In genomic region chr1:6410248-6410893, GRCh38 we compare ENCODE assay signal across 2 cellular contexts.
TF ChIP-seq lines count a peak whose summit lies in the region.

No MANE protein-coding gene starts in this region.

TF ChIP-seq in K562, 482 proteins besides CTCF, POLR2A, EP300 and RAD21 (continues in another document):
- no peak for TF ChIP-seq ZNF444 (CRISPR knock-in tag; IDR thresholded peaks at IDR 0.05)
- peak; percentile 42 for TF ChIP-seq CEBPG (CRISPR knock-in tag; IDR thresholded peaks at IDR 0.05)
- TF ChIP-seq CEBPG (tag; conservative IDR thresholded peaks at IDR 0.05 in 1 of 2, IDR thresholded peaks at IDR 0.05 in 1 of 2) = peak; percentile 76 to 83
- no peak for TF ChIP-seq CREM (IDR thresholded peaks at IDR 0.05; ENCODE audit: low read depth)
- TF ChIP-seq CBX3 (IDR thresholded peaks at IDR 0.05; ENCODE audit: borderline replicate concordance in 1 of 2, low read length in 2 of 2) = no peak
- TF ChIP-seq HNRNPUL1 (IDR thresholded peaks at IDR 0.05; ENCODE audit: low read length) = no peak
- no peak for TF ChIP-seq PCBP1 (IDR thresholded peaks at IDR 0.05; ENCODE audit: low read depth, low read length, poor library complexity, severe bottlenecking)
- no peak for TF ChIP-seq ZC3H4 (CRISPR knock-in tag; IDR thresholded peaks at IDR 0.05; ENCODE audit: borderline replicate concordance)
- no peak for TF ChIP-seq SMAD2 (IDR thresholded peaks at IDR 0.05; ENCODE audit: low read depth, low read length)
- TF ChIP-seq, protein P1, sequence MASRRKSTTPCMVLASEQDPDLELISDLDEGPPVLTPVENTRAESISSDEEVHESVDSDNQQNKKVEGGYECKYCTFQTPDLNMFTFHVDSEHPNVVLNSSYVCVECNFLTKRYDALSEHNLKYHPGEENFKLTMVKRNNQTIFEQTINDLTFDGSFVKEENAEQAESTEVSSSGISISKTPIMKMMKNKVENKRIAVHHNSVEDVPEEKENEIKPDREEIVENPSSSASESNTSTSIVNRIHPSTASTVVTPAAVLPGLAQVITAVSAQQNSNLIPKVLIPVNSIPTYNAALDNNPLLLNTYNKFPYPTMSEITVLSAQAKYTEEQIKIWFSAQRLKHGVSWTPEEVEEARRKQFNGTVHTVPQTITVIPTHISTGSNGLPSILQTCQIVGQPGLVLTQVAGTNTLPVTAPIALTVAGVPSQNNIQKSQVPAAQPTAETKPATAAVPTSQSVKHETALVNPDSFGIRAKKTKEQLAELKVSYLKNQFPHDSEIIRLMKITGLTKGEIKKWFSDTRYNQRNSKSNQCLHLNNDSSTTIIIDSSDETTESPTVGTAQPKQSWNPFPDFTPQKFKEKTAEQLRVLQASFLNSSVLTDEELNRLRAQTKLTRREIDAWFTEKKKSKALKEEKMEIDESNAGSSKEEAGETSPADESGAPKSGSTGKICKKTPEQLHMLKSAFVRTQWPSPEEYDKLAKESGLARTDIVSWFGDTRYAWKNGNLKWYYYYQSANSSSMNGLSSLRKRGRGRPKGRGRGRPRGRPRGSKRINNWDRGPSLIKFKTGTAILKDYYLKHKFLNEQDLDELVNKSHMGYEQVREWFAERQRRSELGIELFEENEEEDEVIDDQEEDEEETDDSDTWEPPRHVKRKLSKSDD (conservative IDR thresholded peaks at IDR 0.05; ENCODE audit: low read length) = no peak
- TF ChIP-seq GTF2E2 (tag; IDR thresholded peaks at IDR 0.05) = no peak
- no peak for TF ChIP-seq ZNF644 (tag; IDR thresholded peaks at IDR 0.05; ENCODE audit: low read depth)
- TF ChIP-seq, protein P2, sequence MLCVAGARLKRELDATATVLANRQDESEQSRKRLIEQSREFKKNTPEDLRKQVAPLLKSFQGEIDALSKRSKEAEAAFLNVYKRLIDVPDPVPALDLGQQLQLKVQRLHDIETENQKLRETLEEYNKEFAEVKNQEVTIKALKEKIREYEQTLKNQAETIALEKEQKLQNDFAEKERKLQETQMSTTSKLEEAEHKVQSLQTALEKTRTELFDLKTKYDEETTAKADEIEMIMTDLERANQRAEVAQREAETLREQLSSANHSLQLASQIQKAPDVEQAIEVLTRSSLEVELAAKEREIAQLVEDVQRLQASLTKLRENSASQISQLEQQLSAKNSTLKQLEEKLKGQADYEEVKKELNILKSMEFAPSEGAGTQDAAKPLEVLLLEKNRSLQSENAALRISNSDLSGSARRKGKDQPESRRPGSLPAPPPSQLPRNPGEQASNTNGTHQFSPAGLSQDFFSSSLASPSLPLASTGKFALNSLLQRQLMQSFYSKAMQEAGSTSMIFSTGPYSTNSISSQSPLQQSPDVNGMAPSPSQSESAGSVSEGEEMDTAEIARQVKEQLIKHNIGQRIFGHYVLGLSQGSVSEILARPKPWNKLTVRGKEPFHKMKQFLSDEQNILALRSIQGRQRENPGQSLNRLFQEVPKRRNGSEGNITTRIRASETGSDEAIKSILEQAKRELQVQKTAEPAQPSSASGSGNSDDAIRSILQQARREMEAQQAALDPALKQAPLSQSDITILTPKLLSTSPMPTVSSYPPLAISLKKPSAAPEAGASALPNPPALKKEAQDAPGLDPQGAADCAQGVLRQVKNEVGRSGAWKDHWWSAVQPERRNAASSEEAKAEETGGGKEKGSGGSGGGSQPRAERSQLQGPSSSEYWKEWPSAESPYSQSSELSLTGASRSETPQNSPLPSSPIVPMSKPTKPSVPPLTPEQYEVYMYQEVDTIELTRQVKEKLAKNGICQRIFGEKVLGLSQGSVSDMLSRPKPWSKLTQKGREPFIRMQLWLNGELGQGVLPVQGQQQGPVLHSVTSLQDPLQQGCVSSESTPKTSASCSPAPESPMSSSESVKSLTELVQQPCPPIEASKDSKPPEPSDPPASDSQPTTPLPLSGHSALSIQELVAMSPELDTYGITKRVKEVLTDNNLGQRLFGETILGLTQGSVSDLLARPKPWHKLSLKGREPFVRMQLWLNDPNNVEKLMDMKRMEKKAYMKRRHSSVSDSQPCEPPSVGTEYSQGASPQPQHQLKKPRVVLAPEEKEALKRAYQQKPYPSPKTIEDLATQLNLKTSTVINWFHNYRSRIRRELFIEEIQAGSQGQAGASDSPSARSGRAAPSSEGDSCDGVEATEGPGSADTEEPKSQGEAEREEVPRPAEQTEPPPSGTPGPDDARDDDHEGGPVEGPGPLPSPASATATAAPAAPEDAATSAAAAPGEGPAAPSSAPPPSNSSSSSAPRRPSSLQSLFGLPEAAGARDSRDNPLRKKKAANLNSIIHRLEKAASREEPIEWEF (CRISPR knock-in tag; IDR thresholded peaks at IDR 0.05) = no peak
- TF ChIP-seq ATF3 (IDR thresholded peaks at IDR 0.05) = peak; percentile 79
- TF ChIP-seq ATF3 (CRISPR knock-in tag; conservative IDR thresholded peaks at IDR 0.05) = no peak
- TF ChIP-seq SIRT6 (IDR thresholded peaks at IDR 0.05; ENCODE audit: low read depth, low read length) = no peak

TF ChIP-seq in HepG2, 621 proteins besides CTCF, POLR2A, EP300 and RAD21:
- 0 out of 2 replicates have a peak, but pooled peaks have one; percentile 27 for TF ChIP-seq PAXIP1 (CRISPR knock-in tag; conservative IDR thresholded peaks at IDR 0.05)
- no peak for TF ChIP-seq ZNF512 (CRISPR knock-in tag; IDR thresholded peaks at IDR 0.05)
- TF ChIP-seq SMAD9 (CRISPR knock-in tag; IDR thresholded peaks at IDR 0.05) = no peak
- TF ChIP-seq GATAD2A (CRISPR knock-in tag; IDR thresholded peaks at IDR 0.05) = peak; percentile 70
- no peak for TF ChIP-seq LCORL (IDR thresholded peaks at IDR 0.05)
- peak; percentile 52; the same call in 1 of the 2 replicates for TF ChIP-seq LCORL (CRISPR knock-in tag; IDR thresholded peaks at IDR 0.05)
- peak; percentile 65; the same call in 1 of the 2 replicates for TF ChIP-seq FOSL2 (CRISPR knock-in tag; IDR thresholded peaks at IDR 0.05)
- no peak for TF ChIP-seq ZNF432 (CRISPR knock-in tag; IDR thresholded peaks at IDR 0.05; ENCODE audit: borderline replicate concordance)
- peak in 1 of 2 experiments; percentile 95; a peak in 2 of 4 replicates for TF ChIP-seq ATF4 (CRISPR knock-in tag; IDR thresholded peaks at IDR 0.05)
- TF ChIP-seq TEAD3 (CRISPR knock-in tag; optimal IDR thresholded peaks at IDR 0.05; ENCODE audit: borderline replicate concordance) = peak; percentile 74
- TF ChIP-seq ZNF33A (CRISPR knock-in tag; IDR thresholded peaks at IDR 0.05; ENCODE audit: borderline replicate concordance) = no peak
- TF ChIP-seq TBL1XR1 (IDR thresholded peaks at IDR 0.05; ENCODE audit: borderline replicate concordance, low read length, partially characterized antibody) = no peak
- TF ChIP-seq CEBPB (IDR thresholded peaks at IDR 0.05; ENCODE audit: borderline replicate concordance, low read depth, low read length) = peak; percentile 94
- TF ChIP-seq, protein P3, sequence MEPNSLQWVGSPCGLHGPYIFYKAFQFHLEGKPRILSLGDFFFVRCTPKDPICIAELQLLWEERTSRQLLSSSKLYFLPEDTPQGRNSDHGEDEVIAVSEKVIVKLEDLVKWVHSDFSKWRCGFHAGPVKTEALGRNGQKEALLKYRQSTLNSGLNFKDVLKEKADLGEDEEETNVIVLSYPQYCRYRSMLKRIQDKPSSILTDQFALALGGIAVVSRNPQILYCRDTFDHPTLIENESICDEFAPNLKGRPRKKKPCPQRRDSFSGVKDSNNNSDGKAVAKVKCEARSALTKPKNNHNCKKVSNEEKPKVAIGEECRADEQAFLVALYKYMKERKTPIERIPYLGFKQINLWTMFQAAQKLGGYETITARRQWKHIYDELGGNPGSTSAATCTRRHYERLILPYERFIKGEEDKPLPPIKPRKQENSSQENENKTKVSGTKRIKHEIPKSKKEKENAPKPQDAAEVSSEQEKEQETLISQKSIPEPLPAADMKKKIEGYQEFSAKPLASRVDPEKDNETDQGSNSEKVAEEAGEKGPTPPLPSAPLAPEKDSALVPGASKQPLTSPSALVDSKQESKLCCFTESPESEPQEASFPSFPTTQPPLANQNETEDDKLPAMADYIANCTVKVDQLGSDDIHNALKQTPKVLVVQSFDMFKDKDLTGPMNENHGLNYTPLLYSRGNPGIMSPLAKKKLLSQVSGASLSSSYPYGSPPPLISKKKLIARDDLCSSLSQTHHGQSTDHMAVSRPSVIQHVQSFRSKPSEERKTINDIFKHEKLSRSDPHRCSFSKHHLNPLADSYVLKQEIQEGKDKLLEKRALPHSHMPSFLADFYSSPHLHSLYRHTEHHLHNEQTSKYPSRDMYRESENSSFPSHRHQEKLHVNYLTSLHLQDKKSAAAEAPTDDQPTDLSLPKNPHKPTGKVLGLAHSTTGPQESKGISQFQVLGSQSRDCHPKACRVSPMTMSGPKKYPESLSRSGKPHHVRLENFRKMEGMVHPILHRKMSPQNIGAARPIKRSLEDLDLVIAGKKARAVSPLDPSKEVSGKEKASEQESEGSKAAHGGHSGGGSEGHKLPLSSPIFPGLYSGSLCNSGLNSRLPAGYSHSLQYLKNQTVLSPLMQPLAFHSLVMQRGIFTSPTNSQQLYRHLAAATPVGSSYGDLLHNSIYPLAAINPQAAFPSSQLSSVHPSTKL (CRISPR knock-in tag; IDR thresholded peaks at IDR 0.05) = 0 out of 2 replicates have a peak, but pooled peaks have one; percentile 20
- no peak for TF ChIP-seq SOX6 (IDR thresholded peaks at IDR 0.05)
- peak; percentile 48; the same call in 1 of the 2 replicates for TF ChIP-seq SOX6 (CRISPR knock-in tag; IDR thresholded peaks at IDR 0.05)
- no peak for TF ChIP-seq TRIM24 (CRISPR knock-in tag; IDR thresholded peaks at IDR 0.05)
- TF ChIP-seq CEBPG (CRISPR knock-in tag; IDR thresholded peaks at IDR 0.05) = peak; percentile 87
- TF ChIP-seq SALL1 (CRISPR knock-in tag; IDR thresholded peaks at IDR 0.05) = 0 out of 2 replicates have a peak, but pooled peaks have one; percentile 33
- TF ChIP-seq KLF16 (CRISPR knock-in tag; IDR thresholded peaks at IDR 0.05) = peak in 1 of 2 experiments; percentile 55; a peak in 2 of 4 replicates
- 0 out of 2 replicates have a peak, but pooled peaks have one; percentile 33 for TF ChIP-seq ATF3 (CRISPR knock-in tag; IDR thresholded peaks at IDR 0.05)
- peak; percentile 78 for TF ChIP-seq FOXP4 (CRISPR knock-in tag; IDR thresholded peaks at IDR 0.05)
- peak; percentile 55; the same call in 1 of the 2 replicates for TF ChIP-seq FOXA3 (CRISPR knock-in tag; IDR thresholded peaks at IDR 0.05)
- TF ChIP-seq FOXP1 (IDR thresholded peaks at IDR 0.05) = peak; percentile 31; the same call in 1 of the 2 replicates
- TF ChIP-seq FOXP1 (CRISPR knock-in tag; IDR thresholded peaks at IDR 0.05) = peak; percentile 89
